In genomic region chr16:81765111-81765919, GRCh38 we compare ENCODE assay signal across 1 cellular context.
TF ChIP-seq lines count a peak whose summit lies in the region.

No MANE protein-coding gene starts in this region.

TF ChIP-seq in H1, 55 proteins besides CTCF, POLR2A, EP300 and RAD21:
- TF ChIP-seq CHD7 (IDR thresholded peaks at IDR 0.05; ENCODE audit: insufficient replicate concordance, low read length) (no peak), YY1 (IDR thresholded peaks at IDR 0.05; ENCODE audit: low read depth, low read length) (no peak), ASH2L (IDR thresholded peaks at IDR 0.05; ENCODE audit: low read length) (no peak), JUN (IDR thresholded peaks at IDR 0.05; ENCODE audit: low read depth, low read length) (no peak), GTF2F1 (IDR thresholded peaks at IDR 0.05; ENCODE audit: borderline replicate concordance, low read depth, low read length) (no peak), TEAD4 (IDR thresholded peaks at IDR 0.05; ENCODE audit: low read depth, low read length) (no peak), KDM5A (IDR thresholded peaks at IDR 0.05; ENCODE audit: low read length) (no peak), NANOG (IDR thresholded peaks at IDR 0.05; ENCODE audit: insufficient read depth, low read depth, low read length, poor library complexity, severe bottlenecking) (no peak), SAP30 (IDR thresholded peaks at IDR 0.05; ENCODE audit: insufficient read depth, insufficient replicate concordance, low read length) (no peak), POU5F1 (IDR thresholded peaks at IDR 0.05; ENCODE audit: low read depth, low read length) (no peak), MAX (IDR thresholded peaks at IDR 0.05) (no peak), POLR2AphosphoS5 (IDR thresholded peaks at IDR 0.05; ENCODE audit: low read depth, low read length) (no peak), SP1 (IDR thresholded peaks at IDR 0.05; ENCODE audit: low read depth, low read length) (no peak), TBP (IDR thresholded peaks at IDR 0.05; ENCODE audit: low read depth, low read length) (no peak), EZH2 (IDR thresholded peaks at IDR 0.05; ENCODE audit: low read depth, low read length, severe bottlenecking) (no peak), JUND (IDR thresholded peaks at IDR 0.05; ENCODE audit: low read length) (no peak)
